Comparison of ENCODE assay signal across 9 cellular contexts in the genomic region with DNA sequence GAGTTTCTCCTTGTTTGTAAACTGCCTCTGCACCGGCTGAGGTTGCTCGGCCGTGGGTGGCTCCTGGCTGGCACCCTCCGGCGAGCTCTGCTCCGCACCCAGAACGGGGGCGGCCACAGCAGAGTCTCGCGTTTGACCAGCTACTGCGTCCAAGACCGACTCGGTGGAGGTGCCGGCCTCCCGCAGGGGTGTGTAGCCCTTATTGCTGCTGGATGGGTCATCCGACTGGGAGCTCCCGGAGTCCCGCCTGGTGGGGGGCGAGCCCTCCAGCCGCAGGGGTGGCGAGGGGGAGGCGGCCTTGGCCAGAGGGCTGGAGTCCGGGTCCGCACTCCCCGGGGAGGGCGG. TPM values are rescaled to one million over a fixed set of nuclear protein-coding genes. Genes with fewer than 3 reads are reported as not detected.
DNase-seq lines count a peak whose midpoint lies in the region; ATAC-seq and TF ChIP-seq lines count a peak whose summit lies in the region.
"Had no signal": no experiment of that assay in that cellular context is flagged by ENCODE, and none has a peak within 500 bp of the region (broad histone marks: within the 10 kb centered on the region; RNA-seq: fewer than 3 reads in every experiment).

No MANE protein-coding gene starts in this region.

- H3K27me3 ChIP-seq in heart left ventricle (peaks cover 21 to 79% (median 42%) of the 10 kb centered on the region in 9 donors), spleen (replicated peaks in 1 of 7) (peaks cover 5 to 78% (median 39%) of the 10 kb centered on the region in 7 donors)

- H3K36me3 ChIP-seq in heart left ventricle (no peaks in the 10 kb centered on the region), spleen (no peaks in the 10 kb centered on the region)

- WGBS in heart left ventricle, 4 donors, result 4 to 17% (median 11%) methylated on average over 8 to 26 of the region's 26 CpGs
- WGBS in spleen, 5 donors, result 9 to 30% (median 17%) methylated on average over 15 to 26 of the region's 26 CpGs

- TF ChIP-seq POLR2A in heart left ventricle (IDR thresholded peaks at IDR 0.05), result no peak
- no peak for TF ChIP-seq POLR2A in spleen (IDR thresholded peaks at IDR 0.05)

- DNase-seq in heart left ventricle (peak in 3 of 5 donors; percentile 31 to 51 (median 40)), spleen (no peak), COLO829 (ENCODE audit: low spot score) (no peak), germinal center (ENCODE audit: low spot score) (no peak), NCI-H146 (lab: John Stamatoyannopoulos, UW) (no peak)

- peak overlapping the region in 11 of 12 donors; percentile 32 to 70 (median 56) for H3K4me3 ChIP-seq in heart left ventricle
- H3K4me3 ChIP-seq in spleen, result peak overlapping the region in 6 of 8 donors; percentile 11 to 72 (median 50)
- H3K4me3 ChIP-seq: SJSA1 had no signal

- H3K9me3 ChIP-seq in heart left ventricle, result no peaks in the 10 kb centered on the region
- no peaks in the 10 kb centered on the region for H3K9me3 ChIP-seq in spleen
- H3K9me3 ChIP-seq: SJSA1 had no signal

- H3K27ac ChIP-seq in heart left ventricle (peak overlapping the region in 2 of 12 donors; percentile 62 to 71), spleen (no peak overlapping the region)
- H3K27ac ChIP-seq: SJSA1 had no signal

- peak; percentile 13 for ATAC-seq in GM19438 (IDR thresholded peaks at IDR 0.05; ENCODE audit: low read depth, unreplicated experiment)
- ATAC-seq in HG03139 (IDR thresholded peaks at IDR 0.05; ENCODE audit: unreplicated experiment), result peak; percentile 11
- ATAC-seq in heart left ventricle, result peak; percentile 28 to 69 (median 43)
- no peak for ATAC-seq in HG03097 (IDR thresholded peaks at IDR 0.05; ENCODE audit: low FRiP score, unreplicated experiment)

- H3K4me1 ChIP-seq in heart left ventricle, result peaks cover 0 to 28% (median 5%) of the 10 kb centered on the region in 12 donors
- H3K4me1 ChIP-seq in spleen, result peaks cover 0 to 34% (median 16%) of the 10 kb centered on the region in 6 donors

- intact Hi-C loops in heart left ventricle (cut with DNase I) (loop anchor here in 3 of 10 donors (5.0 to 10.0 kb wide), 6 partner anchors 75 to 522 kb away; partner anchors contain the start of gene L3MBTL4 (in 1 of the 3)), spleen (cut with DNase I; ENCODE audit: low total_unique reads) (no loop called here)

- TF ChIP-seq CTCF in heart left ventricle (IDR thresholded peaks at IDR 0.05) (no peak), spleen (IDR thresholded peaks at IDR 0.05 in 8 of 11, conservative IDR thresholded peaks at IDR 0.05 in 3 of 11) (no peak)

RNA-seq across cellular contexts. Expression of gene TMEM200C, which starts 5.1 kb away (rescaled TPM):
- 1 to 10 TPM in 1 of 9 donors, under 1 TPM in 8; 0.19 to 1.8 (median 0.45) TPM for total RNA-seq in heart left ventricle
- polyA plus RNA-seq in heart left ventricle, result 1 to 10 TPM in 1 of 2 donors, under 1 TPM in 1; 0.15 to 3.4 TPM
- 1 to 10 TPM in 5 of 7 donors, under 1 TPM in 2; 0.59 to 2.5 (median 1.5) TPM for total RNA-seq in spleen
- under 1 TPM; 0.09 to 0.27 (median 0.19) TPM for polyA plus RNA-seq in spleen

Comparison
In these comparisons a context has a peak if more than half of its experiments do, and no peak if none do; other contexts are left out.
1. DNase-seq: peak in heart left ventricle (3 of 5); none in spleen (single experiment), COLO829 (single experiment), germinal center (single experiment) and NCI-H146 (single experiment).